8 cellular contexts compared by ENCODE assay signal in the genomic region with DNA sequence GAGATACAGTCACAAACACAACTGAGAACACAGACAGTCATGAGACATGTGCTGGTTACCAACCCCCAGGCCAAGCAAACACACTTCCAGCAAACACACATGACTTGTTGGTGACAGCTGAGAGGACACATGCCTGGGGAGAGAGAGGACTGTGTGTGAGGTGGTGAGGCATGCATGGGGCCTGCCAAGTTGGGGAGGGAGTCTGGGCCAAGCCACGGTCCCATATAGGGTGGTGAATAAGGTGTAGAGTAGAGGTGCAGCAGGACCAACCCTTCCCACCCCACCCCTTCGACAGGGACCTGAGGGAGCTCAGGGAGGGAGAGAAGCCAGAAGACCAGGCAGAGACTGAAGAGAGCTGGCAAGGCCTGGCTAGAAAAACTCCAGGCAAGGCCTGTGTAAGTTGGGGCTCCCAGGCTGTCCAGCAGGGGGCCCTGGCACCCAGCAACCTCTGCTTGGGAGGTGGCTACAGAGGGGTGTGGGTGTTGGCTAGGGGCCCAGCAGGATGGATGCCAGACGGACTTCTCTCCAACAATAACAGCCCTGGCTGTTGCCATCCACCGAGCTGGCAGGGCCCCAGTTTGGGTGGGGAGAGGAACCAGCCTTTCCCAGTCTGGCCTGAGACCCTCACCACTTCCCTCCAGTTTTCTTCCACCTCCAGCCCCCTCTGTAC. TPM values are rescaled to one million over a fixed set of nuclear protein-coding genes. Genes with fewer than 3 reads are reported as not detected.
DNase-seq lines count a peak whose midpoint lies in the region; ATAC-seq and TF ChIP-seq lines count a peak whose summit lies in the region.

No MANE protein-coding gene starts in this region.

- peak overlapping the region; percentile 74 for H3K27ac Mint-ChIP-seq in GM23338

- H2AFZ ChIP-seq in GM23338, result no peak overlapping the region

- 0 out of 3 replicates have a peak overlapping the region, but pooled peaks have one; percentile 1 for H3K4me3 Mint-ChIP-seq in GM23338

- ATAC-seq in GM23338 (peak; percentile 2), sciatic nerve (peak; percentile 66)

- no peaks in the 10 kb centered on the region for H3K9me3 Mint-ChIP-seq in GM23338

- peak overlapping the region; percentile 66; the same call in 1 of the 2 replicates for H3K4me2 ChIP-seq in GM23338

- H3K27ac ChIP-seq in GM23338 (ENCODE audit: low read depth), result no peak overlapping the region
- H3K27ac ChIP-seq in right atrium auricular region, result peak overlapping the region; percentile 98

- H3K4me3 ChIP-seq in GM23338, result no peak overlapping the region
- H3K4me3 ChIP-seq in right atrium auricular region, result peak overlapping the region; percentile 18 to 67

- TF ChIP-seq CTCF in GM23338 (conservative IDR thresholded peaks at IDR 0.05; ENCODE audit: low read depth in 2 of 2) (peak; percentile 62 to 77), right atrium auricular region (IDR thresholded peaks at IDR 0.05) (peak; percentile 77 to 90)

- peaks cover 23% of the 10 kb centered on the region for H4K20me1 ChIP-seq in GM23338 (replicated peaks; ENCODE audit: insufficient read depth)

- H3K4me1 Mint-ChIP-seq in GM23338, result peaks cover 72% of the 10 kb centered on the region

- peaks cover 13% of the 10 kb centered on the region; the same call in 2 of the 3 replicates for H3K36me3 Mint-ChIP-seq in GM23338 (ENCODE audit: low read depth)

- no peaks in the 10 kb centered on the region for H3K9me3 ChIP-seq in right atrium auricular region

- peaks cover 29% of the 10 kb centered on the region for H3K79me2 ChIP-seq in GM23338 (replicated peaks; ENCODE audit: insufficient read depth)

- H3K27me3 Mint-ChIP-seq in GM23338 (ENCODE audit: insufficient read depth, low read depth, poor library complexity), result peaks cover 35% of the 10 kb centered on the region

- H3K27me3 ChIP-seq in GM23338 (ENCODE audit: insufficient read depth) (no peaks in the 10 kb centered on the region), right atrium auricular region (no peaks in the 10 kb centered on the region)

- peaks cover 65% of the 10 kb centered on the region for H3K4me1 ChIP-seq in GM23338 (ENCODE audit: insufficient read depth)
- H3K4me1 ChIP-seq in right atrium auricular region, result peaks cover 0 to 90% of the 10 kb centered on the region in 2 donors

- H3K36me3 ChIP-seq in GM23338 (ENCODE audit: insufficient read depth) (no peaks in the 10 kb centered on the region), right atrium auricular region (no peaks in the 10 kb centered on the region)

- H3F3A ChIP-seq in GM23338 (replicated peaks; ENCODE audit: low read depth), result peaks cover 45% of the 10 kb centered on the region

- intact Hi-C loops in sciatic nerve (cut with DNase I), result no loop called here

- DNase-seq in DMS53 (lab: John Stamatoyannopoulos, UW), result peak; percentile 90
- peak; percentile 81 for DNase-seq in GM23338 (ENCODE audit: low spot score)
- DNase-seq in NCI-H1092 (lab: John Stamatoyannopoulos, UW), result peak; percentile 94
- DNase-seq in T-helper 1 cell, result peak; percentile 48 to 78 (median 67)
- DNase-seq in anterior cingulate cortex (lab: John Stamatoyannopoulos, UW), result peak in 53 of 58 donors; percentile 10 to 80 (median 59)
- peak; percentile 94 for DNase-seq in right atrium auricular region (ENCODE audit: low spot score)
- peak; percentile 94 for DNase-seq in sciatic nerve (ENCODE audit: low spot score)
- no peak for DNase-seq in iPS-NIHi7 (ENCODE audit: extremely low spot score)

- no peaks in the 10 kb centered on the region for H3K9me2 ChIP-seq in GM23338 (ENCODE audit: insufficient read depth)

TF ChIP-seq in GM23338, 12 proteins besides CTCF, POLR2A, EP300 and RAD21 (continues in another document):
- TF ChIP-seq JUNB (IDR thresholded peaks at IDR 0.05; ENCODE audit: unreplicated experiment) (no peak), CREB1 (CRISPR knock-in tag; IDR thresholded peaks at IDR 0.05; ENCODE audit: low read depth) (no peak), STAT1 (IDR thresholded peaks at IDR 0.05; ENCODE audit: unreplicated experiment) (no peak), POLR2AphosphoS5 (IDR thresholded peaks at IDR 0.05; ENCODE audit: low read depth) (no peak), EZH2 (IDR thresholded peaks at IDR 0.05; ENCODE audit: low read depth, unreplicated experiment) (no peak), NANOG (IDR thresholded peaks at IDR 0.05; ENCODE audit: borderline replicate concordance) (no peak), ZNF114 (CRISPR knock-in tag; IDR thresholded peaks at IDR 0.05) (no peak), EZH2phosphoT487 (IDR thresholded peaks at IDR 0.05; ENCODE audit: unreplicated experiment) (no peak), ZNF331 (CRISPR knock-in tag; IDR thresholded peaks at IDR 0.05; ENCODE audit: low read depth) (no peak)
- TF ChIP-seq, protein P1, sequence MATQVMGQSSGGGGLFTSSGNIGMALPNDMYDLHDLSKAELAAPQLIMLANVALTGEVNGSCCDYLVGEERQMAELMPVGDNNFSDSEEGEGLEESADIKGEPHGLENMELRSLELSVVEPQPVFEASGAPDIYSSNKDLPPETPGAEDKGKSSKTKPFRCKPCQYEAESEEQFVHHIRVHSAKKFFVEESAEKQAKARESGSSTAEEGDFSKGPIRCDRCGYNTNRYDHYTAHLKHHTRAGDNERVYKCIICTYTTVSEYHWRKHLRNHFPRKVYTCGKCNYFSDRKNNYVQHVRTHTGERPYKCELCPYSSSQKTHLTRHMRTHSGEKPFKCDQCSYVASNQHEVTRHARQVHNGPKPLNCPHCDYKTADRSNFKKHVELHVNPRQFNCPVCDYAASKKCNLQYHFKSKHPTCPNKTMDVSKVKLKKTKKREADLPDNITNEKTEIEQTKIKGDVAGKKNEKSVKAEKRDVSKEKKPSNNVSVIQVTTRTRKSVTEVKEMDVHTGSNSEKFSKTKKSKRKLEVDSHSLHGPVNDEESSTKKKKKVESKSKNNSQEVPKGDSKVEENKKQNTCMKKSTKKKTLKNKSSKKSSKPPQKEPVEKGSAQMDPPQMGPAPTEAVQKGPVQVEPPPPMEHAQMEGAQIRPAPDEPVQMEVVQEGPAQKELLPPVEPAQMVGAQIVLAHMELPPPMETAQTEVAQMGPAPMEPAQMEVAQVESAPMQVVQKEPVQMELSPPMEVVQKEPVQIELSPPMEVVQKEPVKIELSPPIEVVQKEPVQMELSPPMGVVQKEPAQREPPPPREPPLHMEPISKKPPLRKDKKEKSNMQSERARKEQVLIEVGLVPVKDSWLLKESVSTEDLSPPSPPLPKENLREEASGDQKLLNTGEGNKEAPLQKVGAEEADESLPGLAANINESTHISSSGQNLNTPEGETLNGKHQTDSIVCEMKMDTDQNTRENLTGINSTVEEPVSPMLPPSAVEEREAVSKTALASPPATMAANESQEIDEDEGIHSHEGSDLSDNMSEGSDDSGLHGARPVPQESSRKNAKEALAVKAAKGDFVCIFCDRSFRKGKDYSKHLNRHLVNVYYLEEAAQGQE (IDR thresholded peaks at IDR 0.05; ENCODE audit: unreplicated experiment), result no peak
- TF ChIP-seq, protein P2, sequence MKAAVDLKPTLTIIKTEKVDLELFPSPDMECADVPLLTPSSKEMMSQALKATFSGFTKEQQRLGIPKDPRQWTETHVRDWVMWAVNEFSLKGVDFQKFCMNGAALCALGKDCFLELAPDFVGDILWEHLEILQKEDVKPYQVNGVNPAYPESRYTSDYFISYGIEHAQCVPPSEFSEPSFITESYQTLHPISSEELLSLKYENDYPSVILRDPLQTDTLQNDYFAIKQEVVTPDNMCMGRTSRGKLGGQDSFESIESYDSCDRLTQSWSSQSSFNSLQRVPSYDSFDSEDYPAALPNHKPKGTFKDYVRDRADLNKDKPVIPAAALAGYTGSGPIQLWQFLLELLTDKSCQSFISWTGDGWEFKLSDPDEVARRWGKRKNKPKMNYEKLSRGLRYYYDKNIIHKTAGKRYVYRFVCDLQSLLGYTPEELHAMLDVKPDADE (IDR thresholded peaks at IDR 0.05), result no peak

RNA-seq across cellular contexts. Expression of gene SLC29A1, which starts 2.0 kb away (rescaled TPM):
- 149 and 169 TPM in 2 replicates for total RNA-seq in GM23338 (2014; rRNA removed; shearing (Covaris generic))
- polyA plus RNA-seq in GM23338 (2016; fragmentation: Nextera tagmentation; extraction: Ambion mirVana), result 67.6 and 73.1 TPM in 2 replicates
- total RNA-seq in right atrium auricular region (100 to 1,000 TPM; 105 to 256 TPM), sciatic nerve (71.7 TPM)

RNA-seq across cellular contexts. Expression of gene MYMX, which starts 4.7 kb away (rescaled TPM):
- total RNA-seq in GM23338 (2014; rRNA removed; shearing (Covaris generic)), result 2.8 TPM in 2 replicates
- 5.2 and 7.1 TPM in 2 replicates for polyA plus RNA-seq in GM23338 (2016; fragmentation: Nextera tagmentation; extraction: Ambion mirVana)
- total RNA-seq in right atrium auricular region (not detected), sciatic nerve (2.1 TPM)

RNA-seq across cellular contexts. Expression of gene HSP90AB1, which starts 25.5 kb away (rescaled TPM):
- 2,361 and 2,444 TPM in 2 replicates for total RNA-seq in GM23338 (2014; rRNA removed; shearing (Covaris generic))
- 1,345 and 1,425 TPM in 2 replicates for polyA plus RNA-seq in GM23338 (2016; fragmentation: Nextera tagmentation; extraction: Ambion mirVana)
- total RNA-seq in right atrium auricular region (100 to 1,000 TPM; 716 to 772 TPM), sciatic nerve (470 TPM)

RNA-seq across cellular contexts. Expression of gene SLC35B2, which starts 35.9 kb away (rescaled TPM):
- 30.5 and 30.9 TPM in 2 replicates for total RNA-seq in GM23338 (2014; rRNA removed; shearing (Covaris generic))
- polyA plus RNA-seq in GM23338 (2016; fragmentation: Nextera tagmentation; extraction: Ambion mirVana), result 14.0 and 14.7 TPM in 2 replicates
- total RNA-seq in right atrium auricular region (10 to 100 TPM; 23.0 to 23.7 TPM), sciatic nerve (26.8 TPM)

RNA-seq across cellular contexts. Expression of gene NFKBIE, which starts 43.9 kb away (rescaled TPM):
- 19.8 and 25.9 TPM in 2 replicates for total RNA-seq in GM23338 (2014; rRNA removed; shearing (Covaris generic))
- polyA plus RNA-seq in GM23338 (2016; fragmentation: Nextera tagmentation; extraction: Ambion mirVana), result 12.8 and 14.6 TPM in 2 replicates
- total RNA-seq in right atrium auricular region, result 1 to 10 TPM; 3.8 to 8.7 TPM
- total RNA-seq in sciatic nerve, result 9.1 TPM
